Comparison of ENCODE assay signal across 1 cellular context in the genomic region with DNA sequence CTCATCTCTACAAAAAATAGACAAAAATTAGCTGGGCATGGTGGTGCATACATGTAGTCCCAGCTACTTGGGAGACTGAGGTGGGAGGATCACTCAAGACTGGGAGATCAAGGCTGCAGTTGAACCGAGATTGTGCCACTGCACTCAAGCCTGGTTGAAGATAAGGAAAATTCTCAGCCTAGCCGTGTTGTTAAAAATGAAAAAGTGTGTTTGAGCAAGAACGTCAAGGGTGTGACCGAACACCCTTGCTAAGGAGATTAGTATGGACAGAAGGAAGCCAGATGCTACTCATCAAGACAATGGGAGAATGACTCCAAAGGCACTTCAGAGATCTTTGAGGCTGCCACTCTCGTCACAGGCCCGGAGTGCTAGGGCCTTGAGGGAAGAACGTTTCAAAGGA.
TF ChIP-seq lines count a peak whose summit lies in the region.

No MANE protein-coding gene starts in this region.

TF ChIP-seq in K562, 482 proteins besides CTCF, POLR2A, EP300 and RAD21 (continued from another document):
- TF ChIP-seq NR4A1 (CRISPR knock-in tag; IDR thresholded peaks at IDR 0.05): no peak
- TF ChIP-seq NR4A1 (tag; IDR thresholded peaks at IDR 0.05): 0 out of 2 replicates have a peak, but pooled peaks have one; percentile 29
- peak; percentile 59 for TF ChIP-seq CXXC5 (CRISPR knock-in tag; IDR thresholded peaks at IDR 0.05)
- TF ChIP-seq DPF2 (IDR thresholded peaks at IDR 0.05): peak; percentile 87
- TF ChIP-seq ZNF76 (CRISPR knock-in tag; IDR thresholded peaks at IDR 0.05; ENCODE audit: borderline replicate concordance): no peak
- TF ChIP-seq, protein P1, sequence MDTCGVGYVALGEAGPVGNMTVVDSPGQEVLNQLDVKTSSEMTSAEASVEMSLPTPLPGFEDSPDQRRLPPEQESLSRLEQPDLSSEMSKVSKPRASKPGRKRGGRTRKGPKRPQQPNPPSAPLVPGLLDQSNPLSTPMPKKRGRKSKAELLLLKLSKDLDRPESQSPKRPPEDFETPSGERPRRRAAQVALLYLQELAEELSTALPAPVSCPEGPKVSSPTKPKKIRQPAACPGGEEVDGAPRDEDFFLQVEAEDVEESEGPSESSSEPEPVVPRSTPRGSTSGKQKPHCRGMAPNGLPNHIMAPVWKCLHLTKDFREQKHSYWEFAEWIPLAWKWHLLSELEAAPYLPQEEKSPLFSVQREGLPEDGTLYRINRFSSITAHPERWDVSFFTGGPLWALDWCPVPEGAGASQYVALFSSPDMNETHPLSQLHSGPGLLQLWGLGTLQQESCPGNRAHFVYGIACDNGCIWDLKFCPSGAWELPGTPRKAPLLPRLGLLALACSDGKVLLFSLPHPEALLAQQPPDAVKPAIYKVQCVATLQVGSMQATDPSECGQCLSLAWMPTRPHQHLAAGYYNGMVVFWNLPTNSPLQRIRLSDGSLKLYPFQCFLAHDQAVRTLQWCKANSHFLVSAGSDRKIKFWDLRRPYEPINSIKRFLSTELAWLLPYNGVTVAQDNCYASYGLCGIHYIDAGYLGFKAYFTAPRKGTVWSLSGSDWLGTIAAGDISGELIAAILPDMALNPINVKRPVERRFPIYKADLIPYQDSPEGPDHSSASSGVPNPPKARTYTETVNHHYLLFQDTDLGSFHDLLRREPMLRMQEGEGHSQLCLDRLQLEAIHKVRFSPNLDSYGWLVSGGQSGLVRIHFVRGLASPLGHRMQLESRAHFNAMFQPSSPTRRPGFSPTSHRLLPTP (IDR thresholded peaks at IDR 0.05; ENCODE audit: borderline replicate concordance, extremely low read depth, insufficient read length): no peak
- no peak for TF ChIP-seq LARP7 (IDR thresholded peaks at IDR 0.05)
- TF ChIP-seq YY1 (IDR thresholded peaks at IDR 0.05; ENCODE audit: borderline replicate concordance in 1 of 3, control insufficient read depth in 1 of 3, extremely low read depth in 1 of 3, insufficient read depth in 3 of 3, insufficient read length in 1 of 3, insufficient replicate concordance in 2 of 3, low read depth in 1 of 3, low read length in 2 of 3): no peak
- no peak for TF ChIP-seq MED1 (CRISPR knock-in tag; IDR thresholded peaks at IDR 0.05; ENCODE audit: borderline replicate concordance)
- TF ChIP-seq ZEB2 (IDR thresholded peaks at IDR 0.05): no peak
- peak; percentile 88 for TF ChIP-seq ARID1B (IDR thresholded peaks at IDR 0.05)
- TF ChIP-seq MCM7 (IDR thresholded peaks at IDR 0.05): no peak
- no peak for TF ChIP-seq CCNT2 (IDR thresholded peaks at IDR 0.05; ENCODE audit: borderline replicate concordance, extremely low read depth, insufficient read length, low read depth, low read length)
- peak; percentile 54 for TF ChIP-seq NFIC (IDR thresholded peaks at IDR 0.05)
- TF ChIP-seq ZNF324 (CRISPR knock-in tag; IDR thresholded peaks at IDR 0.05): no peak
- no peak for TF ChIP-seq ZNF778 (CRISPR knock-in tag; IDR thresholded peaks at IDR 0.05)
- no peak for TF ChIP-seq CREB1 (IDR thresholded peaks at IDR 0.05)
- no peak for TF ChIP-seq CREB1 (CRISPR knock-in tag; IDR thresholded peaks at IDR 0.05)
- TF ChIP-seq NFIX (CRISPR knock-in tag; IDR thresholded peaks at IDR 0.05; ENCODE audit: low read depth): no peak
- TF ChIP-seq CBX2 (IDR thresholded peaks at IDR 0.05; ENCODE audit: insufficient read depth, low read length, poor library complexity, severe bottlenecking): no peak
- TF ChIP-seq SMARCA4 (IDR thresholded peaks at IDR 0.05): peak; percentile 85
- TF ChIP-seq MTA2 (IDR thresholded peaks at IDR 0.05; ENCODE audit: low read depth): peak; percentile 75
- TF ChIP-seq, protein P2, sequence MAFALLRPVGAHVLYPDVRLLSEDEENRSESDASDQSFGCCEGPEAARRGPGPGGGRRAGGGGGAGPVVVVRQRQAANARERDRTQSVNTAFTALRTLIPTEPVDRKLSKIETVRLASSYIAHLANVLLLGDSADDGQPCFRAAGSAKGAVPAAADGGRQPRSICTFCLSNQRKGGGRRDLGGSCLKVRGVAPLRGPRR (CRISPR knock-in tag; IDR thresholded peaks at IDR 0.05): no peak
- no peak for TF ChIP-seq BRCA1 (IDR thresholded peaks at IDR 0.05)
- TF ChIP-seq BRCA1 (CRISPR knock-in tag; IDR thresholded peaks at IDR 0.05): no peak
- 0 out of 2 replicates have a peak, but pooled peaks have one; percentile 45 for TF ChIP-seq NBN (IDR thresholded peaks at IDR 0.05; ENCODE audit: low read depth)
- TF ChIP-seq ZNF766 (CRISPR knock-in tag; conservative IDR thresholded peaks at IDR 0.05): peak; percentile 64; the same call in 1 of the 2 replicates
- no peak for TF ChIP-seq RB1 (IDR thresholded peaks at IDR 0.05; ENCODE audit: low read depth)
- TF ChIP-seq GABPA (tag; conservative IDR thresholded peaks at IDR 0.05; ENCODE audit: low read depth): no peak
- TF ChIP-seq BRD9 (IDR thresholded peaks at IDR 0.05; ENCODE audit: low read depth, partially characterized antibody): no peak
- no peak for TF ChIP-seq EZH2 (IDR thresholded peaks at IDR 0.05; ENCODE audit: borderline replicate concordance, low read depth, low read length)
- TF ChIP-seq TOE1 (IDR thresholded peaks at IDR 0.05; ENCODE audit: borderline replicate concordance): no peak
- TF ChIP-seq TOE1 (CRISPR knock-in tag; IDR thresholded peaks at IDR 0.05; ENCODE audit: borderline replicate concordance, low read depth): no peak
- peak; percentile 28; the same call in 1 of the 2 replicates for TF ChIP-seq CTBP1 (IDR thresholded peaks at IDR 0.05; ENCODE audit: borderline replicate concordance)
- TF ChIP-seq ARNT (IDR thresholded peaks at IDR 0.05): peak in 1 of 2 experiments; percentile 42; a peak in 1 of 4 replicates
- TF ChIP-seq SMARCA5 (IDR thresholded peaks at IDR 0.05): no peak
- peak; percentile 69 for TF ChIP-seq L3MBTL2 (IDR thresholded peaks at IDR 0.05)
- no peak for TF ChIP-seq ZNF699 (CRISPR knock-in tag; IDR thresholded peaks at IDR 0.05; ENCODE audit: insufficient replicate concordance)
- TF ChIP-seq ZNF24 (IDR thresholded peaks at IDR 0.05): no peak
- TF ChIP-seq, protein P3, sequence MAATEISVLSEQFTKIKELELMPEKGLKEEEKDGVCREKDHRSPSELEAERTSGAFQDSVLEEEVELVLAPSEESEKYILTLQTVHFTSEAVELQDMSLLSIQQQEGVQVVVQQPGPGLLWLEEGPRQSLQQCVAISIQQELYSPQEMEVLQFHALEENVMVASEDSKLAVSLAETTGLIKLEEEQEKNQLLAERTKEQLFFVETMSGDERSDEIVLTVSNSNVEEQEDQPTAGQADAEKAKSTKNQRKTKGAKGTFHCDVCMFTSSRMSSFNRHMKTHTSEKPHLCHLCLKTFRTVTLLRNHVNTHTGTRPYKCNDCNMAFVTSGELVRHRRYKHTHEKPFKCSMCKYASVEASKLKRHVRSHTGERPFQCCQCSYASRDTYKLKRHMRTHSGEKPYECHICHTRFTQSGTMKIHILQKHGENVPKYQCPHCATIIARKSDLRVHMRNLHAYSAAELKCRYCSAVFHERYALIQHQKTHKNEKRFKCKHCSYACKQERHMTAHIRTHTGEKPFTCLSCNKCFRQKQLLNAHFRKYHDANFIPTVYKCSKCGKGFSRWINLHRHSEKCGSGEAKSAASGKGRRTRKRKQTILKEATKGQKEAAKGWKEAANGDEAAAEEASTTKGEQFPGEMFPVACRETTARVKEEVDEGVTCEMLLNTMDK (IDR thresholded peaks at IDR 0.05; ENCODE audit: borderline replicate concordance, insufficient read depth, low read depth, low read length, poor library complexity, severe bottlenecking): no peak
- TF ChIP-seq, protein P4, sequence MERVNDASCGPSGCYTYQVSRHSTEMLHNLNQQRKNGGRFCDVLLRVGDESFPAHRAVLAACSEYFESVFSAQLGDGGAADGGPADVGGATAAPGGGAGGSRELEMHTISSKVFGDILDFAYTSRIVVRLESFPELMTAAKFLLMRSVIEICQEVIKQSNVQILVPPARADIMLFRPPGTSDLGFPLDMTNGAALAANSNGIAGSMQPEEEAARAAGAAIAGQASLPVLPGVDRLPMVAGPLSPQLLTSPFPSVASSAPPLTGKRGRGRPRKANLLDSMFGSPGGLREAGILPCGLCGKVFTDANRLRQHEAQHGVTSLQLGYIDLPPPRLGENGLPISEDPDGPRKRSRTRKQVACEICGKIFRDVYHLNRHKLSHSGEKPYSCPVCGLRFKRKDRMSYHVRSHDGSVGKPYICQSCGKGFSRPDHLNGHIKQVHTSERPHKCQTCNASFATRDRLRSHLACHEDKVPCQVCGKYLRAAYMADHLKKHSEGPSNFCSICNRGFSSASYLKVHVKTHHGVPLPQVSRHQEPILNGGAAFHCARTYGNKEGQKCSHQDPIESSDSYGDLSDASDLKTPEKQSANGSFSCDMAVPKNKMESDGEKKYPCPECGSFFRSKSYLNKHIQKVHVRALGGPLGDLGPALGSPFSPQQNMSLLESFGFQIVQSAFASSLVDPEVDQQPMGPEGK (CRISPR knock-in tag; IDR thresholded peaks at IDR 0.05; ENCODE audit: borderline replicate concordance): no peak
- no peak for TF ChIP-seq ZNF586 (CRISPR knock-in tag; conservative IDR thresholded peaks at IDR 0.05)
- TF ChIP-seq, protein P5, sequence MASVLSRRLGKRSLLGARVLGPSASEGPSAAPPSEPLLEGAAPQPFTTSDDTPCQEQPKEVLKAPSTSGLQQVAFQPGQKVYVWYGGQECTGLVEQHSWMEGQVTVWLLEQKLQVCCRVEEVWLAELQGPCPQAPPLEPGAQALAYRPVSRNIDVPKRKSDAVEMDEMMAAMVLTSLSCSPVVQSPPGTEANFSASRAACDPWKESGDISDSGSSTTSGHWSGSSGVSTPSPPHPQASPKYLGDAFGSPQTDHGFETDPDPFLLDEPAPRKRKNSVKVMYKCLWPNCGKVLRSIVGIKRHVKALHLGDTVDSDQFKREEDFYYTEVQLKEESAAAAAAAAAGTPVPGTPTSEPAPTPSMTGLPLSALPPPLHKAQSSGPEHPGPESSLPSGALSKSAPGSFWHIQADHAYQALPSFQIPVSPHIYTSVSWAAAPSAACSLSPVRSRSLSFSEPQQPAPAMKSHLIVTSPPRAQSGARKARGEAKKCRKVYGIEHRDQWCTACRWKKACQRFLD (CRISPR knock-in tag; IDR thresholded peaks at IDR 0.05): 0 out of 2 replicates have a peak, but pooled peaks have one; percentile 44
- TF ChIP-seq, protein P6, sequence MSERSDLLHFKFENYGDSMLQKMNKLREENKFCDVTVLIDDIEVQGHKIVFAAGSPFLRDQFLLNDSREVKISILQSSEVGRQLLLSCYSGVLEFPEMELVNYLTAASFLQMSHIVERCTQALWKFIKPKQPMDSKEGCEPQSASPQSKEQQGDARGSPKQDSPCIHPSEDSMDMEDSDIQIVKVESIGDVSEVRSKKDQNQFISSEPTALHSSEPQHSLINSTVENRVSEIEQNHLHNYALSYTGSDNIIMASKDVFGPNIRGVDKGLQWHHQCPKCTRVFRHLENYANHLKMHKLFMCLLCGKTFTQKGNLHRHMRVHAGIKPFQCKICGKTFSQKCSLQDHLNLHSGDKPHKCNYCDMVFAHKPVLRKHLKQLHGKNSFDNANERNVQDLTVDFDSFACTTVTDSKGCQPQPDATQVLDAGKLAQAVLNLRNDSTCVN (CRISPR knock-in tag; IDR thresholded peaks at IDR 0.05): no peak
- no peak for TF ChIP-seq TAF7 (tag; IDR thresholded peaks at IDR 0.05)
- peak; percentile 84 for TF ChIP-seq CBFA2T2 (conservative IDR thresholded peaks at IDR 0.05)
- no peak for TF ChIP-seq ZFP1 (CRISPR knock-in tag; IDR thresholded peaks at IDR 0.05)
- TF ChIP-seq, protein P7, sequence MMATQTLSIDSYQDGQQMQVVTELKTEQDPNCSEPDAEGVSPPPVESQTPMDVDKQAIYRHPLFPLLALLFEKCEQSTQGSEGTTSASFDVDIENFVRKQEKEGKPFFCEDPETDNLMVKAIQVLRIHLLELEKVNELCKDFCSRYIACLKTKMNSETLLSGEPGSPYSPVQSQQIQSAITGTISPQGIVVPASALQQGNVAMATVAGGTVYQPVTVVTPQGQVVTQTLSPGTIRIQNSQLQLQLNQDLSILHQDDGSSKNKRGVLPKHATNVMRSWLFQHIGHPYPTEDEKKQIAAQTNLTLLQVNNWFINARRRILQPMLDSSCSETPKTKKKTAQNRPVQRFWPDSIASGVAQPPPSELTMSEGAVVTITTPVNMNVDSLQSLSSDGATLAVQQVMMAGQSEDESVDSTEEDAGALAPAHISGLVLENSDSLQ (IDR thresholded peaks at IDR 0.05): no peak; the same call in 1 of the 2 replicates
- TF ChIP-seq HDAC8 (tag; IDR thresholded peaks at IDR 0.05): no peak
- TF ChIP-seq ZKSCAN8 (CRISPR knock-in tag; IDR thresholded peaks at IDR 0.05): no peak
- TF ChIP-seq, protein P8, sequence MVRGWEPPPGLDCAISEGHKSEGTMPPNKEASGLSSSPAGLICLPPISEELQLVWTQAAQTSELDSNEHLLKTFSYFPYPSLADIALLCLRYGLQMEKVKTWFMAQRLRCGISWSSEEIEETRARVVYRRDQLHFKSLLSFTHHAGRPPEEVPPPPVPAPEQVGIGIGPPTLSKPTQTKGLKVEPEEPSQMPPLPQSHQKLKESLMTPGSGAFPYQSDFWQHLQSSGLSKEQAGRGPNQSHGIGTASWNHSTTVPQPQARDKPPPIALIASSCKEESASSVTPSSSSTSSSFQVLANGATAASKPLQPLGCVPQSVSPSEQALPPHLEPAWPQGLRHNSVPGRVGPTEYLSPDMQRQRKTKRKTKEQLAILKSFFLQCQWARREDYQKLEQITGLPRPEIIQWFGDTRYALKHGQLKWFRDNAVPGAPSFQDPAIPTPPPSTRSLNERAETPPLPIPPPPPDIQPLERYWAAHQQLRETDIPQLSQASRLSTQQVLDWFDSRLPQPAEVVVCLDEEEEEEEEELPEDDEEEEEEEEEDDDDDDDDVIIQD (CRISPR knock-in tag; IDR thresholded peaks at IDR 0.05): no peak
- TF ChIP-seq, protein P9, sequence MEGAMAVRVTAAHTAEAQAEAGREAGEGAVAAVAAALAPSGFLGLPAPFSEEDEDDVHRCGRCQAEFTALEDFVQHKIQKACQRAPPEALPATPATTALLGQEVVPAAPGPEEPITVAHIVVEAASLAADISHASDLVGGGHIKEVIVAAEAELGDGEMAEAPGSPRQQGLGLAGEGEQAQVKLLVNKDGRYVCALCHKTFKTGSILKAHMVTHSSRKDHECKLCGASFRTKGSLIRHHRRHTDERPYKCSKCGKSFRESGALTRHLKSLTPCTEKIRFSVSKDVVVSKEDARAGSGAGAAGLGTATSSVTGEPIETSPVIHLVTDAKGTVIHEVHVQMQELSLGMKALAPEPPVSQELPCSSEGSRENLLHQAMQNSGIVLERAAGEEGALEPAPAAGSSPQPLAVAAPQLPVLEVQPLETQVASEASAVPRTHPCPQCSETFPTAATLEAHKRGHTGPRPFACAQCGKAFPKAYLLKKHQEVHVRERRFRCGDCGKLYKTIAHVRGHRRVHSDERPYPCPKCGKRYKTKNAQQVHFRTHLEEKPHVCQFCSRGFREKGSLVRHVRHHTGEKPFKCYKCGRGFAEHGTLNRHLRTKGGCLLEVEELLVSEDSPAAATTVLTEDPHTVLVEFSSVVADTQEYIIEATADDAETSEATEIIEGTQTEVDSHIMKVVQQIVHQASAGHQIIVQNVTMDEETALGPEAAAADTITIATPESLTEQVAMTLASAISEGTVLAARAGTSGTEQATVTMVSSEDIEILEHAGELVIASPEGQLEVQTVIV (CRISPR knock-in tag; IDR thresholded peaks at IDR 0.05; ENCODE audit: borderline replicate concordance): no peak
- no peak for TF ChIP-seq TSC22D4 (tag; IDR thresholded peaks at IDR 0.05)
- TF ChIP-seq PCBP2 (IDR thresholded peaks at IDR 0.05; ENCODE audit: low read depth, low read length, poor library complexity, severe bottlenecking): no peak
- TF ChIP-seq MYNN (IDR thresholded peaks at IDR 0.05): no peak
- no peak for TF ChIP-seq MYNN (CRISPR knock-in tag; IDR thresholded peaks at IDR 0.05)
- TF ChIP-seq NFE2 (IDR thresholded peaks at IDR 0.05; ENCODE audit: low read depth): no peak
- TF ChIP-seq ZNF77 (CRISPR knock-in tag; IDR thresholded peaks at IDR 0.05): no peak
